37 cellular contexts compared by ENCODE assay signal in the genomic region with DNA sequence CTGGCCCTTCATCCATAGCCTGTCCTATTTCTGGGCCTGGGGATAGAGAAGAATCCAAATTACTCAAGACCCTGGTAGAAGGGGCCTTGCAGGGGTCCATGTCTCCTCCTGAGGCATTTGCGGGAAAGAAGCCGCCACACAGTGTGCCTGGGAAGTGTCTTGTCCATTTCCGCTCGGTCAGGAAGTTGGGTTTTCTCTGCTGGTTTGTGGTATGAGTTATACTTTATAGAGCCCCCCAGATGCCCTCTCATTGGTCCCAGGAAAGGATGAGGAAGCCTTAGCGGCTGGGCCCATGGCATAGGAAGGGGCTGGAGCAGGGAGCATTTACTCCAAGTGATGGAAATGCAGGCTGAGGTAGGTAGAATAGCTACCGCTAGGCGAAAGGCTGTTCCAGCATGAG. TPM values are rescaled to one million over a fixed set of nuclear protein-coding genes. Genes with fewer than 3 reads are reported as not detected.
"Had no signal": no experiment of that assay in that cellular context is flagged by ENCODE, and none has a peak within 500 bp of the region (broad histone marks: within the 10 kb centered on the region; RNA-seq: fewer than 3 reads in every experiment).

No MANE protein-coding gene starts in this region.

- ATAC-seq: activated CD4-positive, CD25-positive, alpha-beta regulatory T cell treated with anti-CD3 and anti-CD28 coated beads, Interleukin-2, amount 50 U/mL, for 24 hours; activated CD8-positive, alpha-beta memory T cell treated with anti-CD3 and anti-CD28 coated beads, Interleukin-2, amount 10 ng/mL, durations not matched to agents 7 days and 5 days; activated CD8-positive, alpha-beta T cell treated with anti-CD3 and anti-CD28 coated beads for 36 hours; activated T-cell treated with anti-CD3 and anti-CD28 coated beads, Interleukin-2, amount 50 U/mL, for 72 hours; body of pancreas; gastroesophageal sphincter; T-helper 17 cell had no signal

- H3K36me3 ChIP-seq: esophagus squamous epithelium, gastroesophageal sphincter, WERI-Rb-1 had no signal

- H3K36me3 Mint-ChIP-seq: activated CD8-positive, alpha-beta memory T cell treated with anti-CD3 and anti-CD28 coated beads, Interleukin-2, amount 10 ng/mL, durations not matched to agents 7 days and 5 days; activated naive CD8-positive, alpha-beta T cell had no signal

- H3K27ac ChIP-seq: body of pancreas, epithelial cell of prostate, esophagus squamous epithelium, gastroesophageal sphincter, WERI-Rb-1 had no signal

- H3K4me1 ChIP-seq: body of pancreas, esophagus squamous epithelium, gastroesophageal sphincter had no signal

- H3K27ac Mint-ChIP-seq: activated B cell treated with CpG ODN at 0.5 μM for 24 hours; activated CD8-positive, alpha-beta memory T cell treated with anti-CD3 and anti-CD28 coated beads, Interleukin-2, amount 10 ng/mL, durations not matched to agents 7 days and 5 days; activated CD8-positive, alpha-beta T cell treated with anti-CD3 and anti-CD28 coated beads for 36 hours; activated naive CD8-positive, alpha-beta T cell; activated T-cell treated with anti-CD3 and anti-CD28 coated beads, Interleukin-2, amount 50 U/mL, for 72 hours; T-helper 17 cell; T-helper 2 cell treated with Interferon-gamma antibody and Interleukin-4, amounts not matched to agents 5 μg/mL and 100 μg/mL, for 36 hours had no signal

- H3K27me3 ChIP-seq: body of pancreas had no signal

- H3K4me3 ChIP-seq: body of pancreas, esophagus squamous epithelium, gastroesophageal sphincter had no signal

- H3K9me3 ChIP-seq: body of pancreas, esophagus squamous epithelium had no signal

- H3K27me3 Mint-ChIP-seq: activated naive CD8-positive, alpha-beta T cell had no signal

- DNase-seq: activated B cell treated with CpG ODN at 0.5 μM for 24 hours; activated CD4-positive, alpha-beta T cell treated with anti-CD3 and anti-CD28 coated beads for 48 hours; activated CD4-positive, alpha-beta T cell treated with anti-CD3 and anti-CD28 coated beads, Interleukin-2, amount 50 U/mL, for 1 hour; activated CD4-positive, alpha-beta T cell treated with anti-CD3 and anti-CD28 coated beads, Interleukin-2, amount 50 U/mL, for 48 hours; activated CD8-positive, alpha-beta memory T cell treated with anti-CD3 and anti-CD28 coated beads, Interleukin-2, amount 10 ng/mL, durations not matched to agents 7 days and 5 days; activated CD8-positive, alpha-beta memory T cell treated with anti-CD3 and anti-CD28 coated beads, Interleukin-2, amount 50 U/mL, for 4 hours; activated CD8-positive, alpha-beta T cell treated with anti-CD3 and anti-CD28 coated beads for 36 hours; activated gamma-delta T cell; activated naive CD4-positive, alpha-beta T cell; activated naive CD4-positive, alpha-beta T cell treated with anti-CD3 and anti-CD28 coated beads, Interleukin-2, amount 50 U/mL, for 16 hours; activated T-cell treated with anti-CD3 and anti-CD28 coated beads for 4 hours; activated T-cell treated with anti-CD3 and anti-CD28 coated beads, Interleukin-2, amount 50 U/mL, for 24 hours; activated T-cell treated with anti-CD3 and anti-CD28 coated beads, Interleukin-2, amount 50 U/mL, for 72 hours; amygdala; aorta; body of pancreas; caudate nucleus; cortex of kidney; effector CD8-positive, alpha-beta T cell; esophagus squamous epithelium; foreskin melanocyte; T-helper 1 cell; T-helper 17 cell; T1000; WERI-Rb-1 had no signal

- H3K4me3 Mint-ChIP-seq: activated B cell treated with CpG ODN at 0.5 μM for 24 hours; activated CD8-positive, alpha-beta memory T cell treated with anti-CD3 and anti-CD28 coated beads, Interleukin-2, amount 10 ng/mL, durations not matched to agents 7 days and 5 days; activated CD8-positive, alpha-beta T cell treated with anti-CD3 and anti-CD28 coated beads for 36 hours; activated naive CD8-positive, alpha-beta T cell; activated T-cell treated with anti-CD3 and anti-CD28 coated beads, Interleukin-2, amount 50 U/mL, for 24 hours; activated T-cell treated with anti-CD3 and anti-CD28 coated beads, Interleukin-2, amount 50 U/mL, for 72 hours; T-helper 17 cell; T-helper 2 cell treated with Interferon-gamma antibody and Interleukin-4, amounts not matched to agents 5 μg/mL and 100 μg/mL, for 36 hours had no signal

- H3K4me1 Mint-ChIP-seq: activated B cell treated with CpG ODN at 0.5 μM for 24 hours; activated CD8-positive, alpha-beta memory T cell treated with anti-CD3 and anti-CD28 coated beads, Interleukin-2, amount 10 ng/mL, durations not matched to agents 7 days and 5 days had no signal

- H3K9me3 Mint-ChIP-seq: activated B cell treated with CpG ODN at 0.5 μM for 24 hours; activated CD8-positive, alpha-beta T cell treated with anti-CD3 and anti-CD28 coated beads for 36 hours; activated T-cell treated with anti-CD3 and anti-CD28 coated beads, Interleukin-2, amount 50 U/mL, for 24 hours; T-helper 2 cell treated with Interferon-gamma antibody and Interleukin-4, amounts not matched to agents 5 μg/mL and 100 μg/mL, for 36 hours had no signal

RNA-seq across cellular contexts. Expression of gene CD207, which starts 2.4 kb away (rescaled TPM):
- total RNA-seq: activated B cell treated with CpG ODN at 0.5 μM for 24 hours; activated CD8-positive, alpha-beta memory T cell treated with anti-CD3 and anti-CD28 coated beads for 36 hours; activated CD8-positive, alpha-beta memory T cell treated with anti-CD3 and anti-CD28 coated beads, Interleukin-2, amount 10 ng/mL, durations not matched to agents 7 days and 5 days; activated CD8-positive, alpha-beta T cell treated with anti-CD3 and anti-CD28 coated beads for 36 hours; activated T-cell treated with anti-CD3 and anti-CD28 coated beads, Interleukin-2, amount 50 U/mL, for 72 hours; body of pancreas; chondrocyte; endothelial cell of umbilical vein; fibroblast of lung; fibroblast of villous mesenchyme; glomerular endothelial cell had no signal
- polyA plus RNA-seq: aorta, endothelial cell of umbilical vein had no signal

RNA-seq across cellular contexts. Expression of gene CLEC4F, which starts 17.6 kb away (rescaled TPM):
- total RNA-seq: activated B cell treated with CpG ODN at 0.5 μM for 24 hours; activated CD8-positive, alpha-beta memory T cell treated with anti-CD3 and anti-CD28 coated beads for 36 hours; activated CD8-positive, alpha-beta memory T cell treated with anti-CD3 and anti-CD28 coated beads, Interleukin-2, amount 10 ng/mL, durations not matched to agents 7 days and 5 days; activated CD8-positive, alpha-beta T cell treated with anti-CD3 and anti-CD28 coated beads for 36 hours; activated T-cell treated with anti-CD3 and anti-CD28 coated beads, Interleukin-2, amount 50 U/mL, for 72 hours; chondrocyte; endothelial cell of umbilical vein; fibroblast of lung; fibroblast of villous mesenchyme had no signal
- polyA plus RNA-seq: aorta, endothelial cell of umbilical vein, fibroblast of lung had no signal

RNA-seq across cellular contexts. Expression of gene FIGLA, which starts 47.5 kb away (rescaled TPM):
- total RNA-seq: activated B cell treated with CpG ODN at 0.5 μM for 24 hours; activated CD8-positive, alpha-beta memory T cell treated with anti-CD3 and anti-CD28 coated beads for 36 hours; activated CD8-positive, alpha-beta memory T cell treated with anti-CD3 and anti-CD28 coated beads, Interleukin-2, amount 10 ng/mL, durations not matched to agents 7 days and 5 days; activated CD8-positive, alpha-beta T cell treated with anti-CD3 and anti-CD28 coated beads for 36 hours; aorta; body of pancreas; chondrocyte; dermis microvascular lymphatic vessel endothelial cell; endothelial cell of umbilical vein; esophagus squamous epithelium; fibroblast of lung; fibroblast of villous mesenchyme; gastroesophageal sphincter; glomerular endothelial cell; T-helper 17 cell had no signal
- polyA plus RNA-seq: aorta, endothelial cell of umbilical vein, fibroblast of lung had no signal
